8 cellular contexts compared by ENCODE assay signal in the genomic region with DNA sequence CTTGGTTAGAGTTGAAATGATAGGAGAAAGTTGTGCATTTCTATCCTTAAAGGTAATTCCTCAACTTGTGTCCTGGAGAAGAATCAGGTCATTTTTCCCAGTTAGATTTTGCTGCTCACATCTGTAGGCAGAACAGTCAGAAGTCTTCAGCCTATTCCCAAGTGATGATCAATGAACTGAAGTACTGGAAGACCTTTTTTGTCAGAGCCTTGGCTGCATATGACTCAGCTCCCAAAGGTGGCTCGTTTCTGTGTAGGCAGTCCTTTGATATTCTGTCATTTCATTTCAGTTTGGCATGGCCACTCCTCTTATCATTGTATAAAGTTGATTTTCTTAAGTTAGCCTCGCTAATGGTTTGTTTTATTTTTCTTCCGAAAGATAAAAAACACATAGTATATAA.
DNase-seq lines count a peak whose midpoint lies in the region; ATAC-seq and TF ChIP-seq lines count a peak whose summit lies in the region.

No MANE protein-coding gene starts in this region.

- H3K27me3 ChIP-seq in stomach smooth muscle (ENCODE audit: control insufficient read depth in 1 of 2, insufficient read depth in 2 of 2, low read length in 2 of 2) (no peaks in the 10 kb centered on the region), neural progenitor cell (no peaks in the 10 kb centered on the region)

- H3K27ac ChIP-seq in stomach smooth muscle (ENCODE audit: low read length) (peak overlapping the region; percentile 1), neural progenitor cell (no peak overlapping the region)

- peaks cover 34% of the 10 kb centered on the region for H3K36me3 Mint-ChIP-seq in activated CD8-positive, alpha-beta T cell treated with anti-CD3 and anti-CD28 coated beads for 36 hours (ENCODE audit: low read depth)
- peaks cover 26% of the 10 kb centered on the region for H3K36me3 Mint-ChIP-seq in neural progenitor cell

- CTCF ChIA-PET in activated CD8-positive, alpha-beta T cell treated with anti-CD3 and anti-CD28 coated beads for 36 hours (lab: Charles Lee) = interaction anchor here (0.6 to 3.7 kb wide), 5 partner anchors 12 to 160 kb away, joined by 3 to 31 read pairs (median 4); no protein-coding TSS in a partner anchor

- POLR2A ChIA-PET in activated CD8-positive, alpha-beta T cell treated with anti-CD3 and anti-CD28 coated beads for 36 hours (lab: Charles Lee) = interaction anchor here (0.6 to 6.7 kb wide), 7 partner anchors 12 to 234 kb away, joined by 3 to 152 read pairs (median 3); no protein-coding TSS in a partner anchor

- peaks cover 77% of the 10 kb centered on the region for H3K4me1 Mint-ChIP-seq in activated CD8-positive, alpha-beta T cell treated with anti-CD3 and anti-CD28 coated beads for 36 hours (ENCODE audit: low read depth)
- H3K4me1 Mint-ChIP-seq in neural progenitor cell = peaks cover 31% of the 10 kb centered on the region

- peaks cover 9 to 15% of the 10 kb centered on the region in 2 donors for H3K36me3 ChIP-seq in stomach smooth muscle (ENCODE audit: control insufficient read depth in 2 of 2, insufficient read depth in 2 of 2, low read length in 2 of 2)
- H3K36me3 ChIP-seq in neural progenitor cell = no peaks in the 10 kb centered on the region

- no peaks in the 10 kb centered on the region for H3K27me3 Mint-ChIP-seq in activated CD8-positive, alpha-beta T cell treated with anti-CD3 and anti-CD28 coated beads for 36 hours
- peaks cover 3% of the 10 kb centered on the region for H3K27me3 Mint-ChIP-seq in neural progenitor cell (ENCODE audit: insufficient read depth, low read depth)

- peak overlapping the region; percentile 61 for H3K4me3 Mint-ChIP-seq in activated CD8-positive, alpha-beta T cell treated with anti-CD3 and anti-CD28 coated beads for 36 hours
- no peak overlapping the region for H3K4me3 Mint-ChIP-seq in neural progenitor cell

- H3K9me3 ChIP-seq in stomach smooth muscle (ENCODE audit: control insufficient read depth in 2 of 2, low read length in 2 of 2) = no peaks in the 10 kb centered on the region
- no peaks in the 10 kb centered on the region for H3K9me3 ChIP-seq in neural progenitor cell (ENCODE audit: low read depth)

- H3K27ac Mint-ChIP-seq in activated CD8-positive, alpha-beta T cell treated with anti-CD3 and anti-CD28 coated beads for 36 hours = peak overlapping the region; percentile 97
- H3K27ac Mint-ChIP-seq in neural progenitor cell = no peak overlapping the region

- no peak for TF ChIP-seq CTCF in activated CD8-positive, alpha-beta T cell treated with anti-CD3 and anti-CD28 coated beads for 36 hours (IDR thresholded peaks at IDR 0.05)
- no peak for TF ChIP-seq CTCF in neural progenitor cell (IDR thresholded peaks at IDR 0.05)

- intact Hi-C loops in activated CD8-positive, alpha-beta T cell treated with anti-CD3 and anti-CD28 coated beads for 36 hours (cut with micrococcal nuclease) = loop anchor here (10.0 kb wide), 1 partner anchor 219 kb away; no protein-coding TSS in a partner anchor

- DNase-seq in activated CD4-positive, alpha-beta T cell treated with anti-CD3 and anti-CD28 coated beads for 4 hours = peak; percentile 40 to 48
- no peak for DNase-seq in activated CD4-positive, alpha-beta T cell treated with anti-CD3 and anti-CD28 coated beads, Interleukin-2, amount 50 U/mL, for 48 hours
- peak; percentile 71 for DNase-seq in activated CD8-positive, alpha-beta T cell treated with anti-CD3 and anti-CD28 coated beads for 36 hours
- DNase-seq in kidney tubule cell (ENCODE audit: low spot score) (peak; percentile 17), COLO668 (lab: John Stamatoyannopoulos, UW; ENCODE audit: unreplicated experiment) (no peak), NCI-H69 (lab: John Stamatoyannopoulos, UW) (no peak), neural progenitor cell (ENCODE audit: low spot score) (no peak)

- no peaks in the 10 kb centered on the region for H3F3A ChIP-seq in neural progenitor cell (ENCODE audit: low read depth)

- H3K79me2 ChIP-seq in neural progenitor cell (ENCODE audit: low read depth) = no peaks in the 10 kb centered on the region

- H2AFZ ChIP-seq in neural progenitor cell (replicated peaks) = no peak overlapping the region

- H3K9me3 Mint-ChIP-seq in activated CD8-positive, alpha-beta T cell treated with anti-CD3 and anti-CD28 coated beads for 36 hours = no peaks in the 10 kb centered on the region
- no peaks in the 10 kb centered on the region for H3K9me3 Mint-ChIP-seq in neural progenitor cell

- no peaks in the 10 kb centered on the region for H4K20me1 ChIP-seq in neural progenitor cell (ENCODE audit: low read depth)

- H3K4me1 ChIP-seq in stomach smooth muscle (ENCODE audit: control insufficient read depth, insufficient read depth, low read length) (peaks cover 14% of the 10 kb centered on the region), neural progenitor cell (peaks cover 9% of the 10 kb centered on the region)

- H3K4me3 ChIP-seq in stomach smooth muscle (ENCODE audit: low read length in 2 of 2) (no peak overlapping the region), neural progenitor cell (no peak overlapping the region)

- peak; percentile 32 for ATAC-seq in activated CD8-positive, alpha-beta T cell treated with anti-CD3 and anti-CD28 coated beads for 36 hours

- H3K9ac ChIP-seq in stomach smooth muscle (ENCODE audit: low read length in 2 of 2) = no peak overlapping the region
- no peak overlapping the region for H3K9ac ChIP-seq in neural progenitor cell

- H3K4me2 ChIP-seq in neural progenitor cell = no peak overlapping the region

Comparison
In these comparisons a context has a peak if more than half of its experiments do, and no peak if none do; other contexts are left out.
1. DNase-seq: peak in activated CD4-positive, alpha-beta T cell treated with anti-CD3 and anti-CD28 coated beads for 4 hours (2 of 2), activated CD8-positive, alpha-beta T cell treated with anti-CD3 and anti-CD28 coated beads for 36 hours (single experiment) and kidney tubule cell (single experiment); none in activated CD4-positive, alpha-beta T cell treated with anti-CD3 and anti-CD28 coated beads, Interleukin-2, amount 50 U/mL, for 48 hours (0 of 2), COLO668 (single experiment), NCI-H69 (single experiment) and neural progenitor cell (single experiment).